2 cellular contexts compared by ENCODE assay signal in genomic region chr3:173397161-173398110, GRCh38.
A peak's percentile ranks its signal among the peaks of the same experiment; 100 is the strongest.
TF ChIP-seq lines count a peak whose summit lies in the region.

NLGN1 (plus strand) TSS chr3:173397744.

TF ChIP-seq in Ishikawa, 13 proteins besides CTCF, POLR2A, EP300 and RAD21 (continued from another document):
- TF ChIP-seq ZBTB7A (IDR thresholded peaks at IDR 0.05; ENCODE audit: low read depth) (0 out of 2 replicates have a peak, but pooled peaks have one; percentile 51), USF1 (IDR thresholded peaks at IDR 0.05) (no peak), TCF12 (IDR thresholded peaks at IDR 0.05; ENCODE audit: low read depth) (peak; percentile 39; the same call in 1 of the 2 replicates), NFIC (IDR thresholded peaks at IDR 0.05) (no peak), FOXM1 (IDR thresholded peaks at IDR 0.05; ENCODE audit: borderline replicate concordance, low read depth) (no peak), YY1 (IDR thresholded peaks at IDR 0.05; ENCODE audit: low read depth) (0 out of 2 replicates have a peak, but pooled peaks have one; percentile 8), TAF1 (IDR thresholded peaks at IDR 0.05; ENCODE audit: low read depth) (no peak)
- TF ChIP-seq, protein P1, sequence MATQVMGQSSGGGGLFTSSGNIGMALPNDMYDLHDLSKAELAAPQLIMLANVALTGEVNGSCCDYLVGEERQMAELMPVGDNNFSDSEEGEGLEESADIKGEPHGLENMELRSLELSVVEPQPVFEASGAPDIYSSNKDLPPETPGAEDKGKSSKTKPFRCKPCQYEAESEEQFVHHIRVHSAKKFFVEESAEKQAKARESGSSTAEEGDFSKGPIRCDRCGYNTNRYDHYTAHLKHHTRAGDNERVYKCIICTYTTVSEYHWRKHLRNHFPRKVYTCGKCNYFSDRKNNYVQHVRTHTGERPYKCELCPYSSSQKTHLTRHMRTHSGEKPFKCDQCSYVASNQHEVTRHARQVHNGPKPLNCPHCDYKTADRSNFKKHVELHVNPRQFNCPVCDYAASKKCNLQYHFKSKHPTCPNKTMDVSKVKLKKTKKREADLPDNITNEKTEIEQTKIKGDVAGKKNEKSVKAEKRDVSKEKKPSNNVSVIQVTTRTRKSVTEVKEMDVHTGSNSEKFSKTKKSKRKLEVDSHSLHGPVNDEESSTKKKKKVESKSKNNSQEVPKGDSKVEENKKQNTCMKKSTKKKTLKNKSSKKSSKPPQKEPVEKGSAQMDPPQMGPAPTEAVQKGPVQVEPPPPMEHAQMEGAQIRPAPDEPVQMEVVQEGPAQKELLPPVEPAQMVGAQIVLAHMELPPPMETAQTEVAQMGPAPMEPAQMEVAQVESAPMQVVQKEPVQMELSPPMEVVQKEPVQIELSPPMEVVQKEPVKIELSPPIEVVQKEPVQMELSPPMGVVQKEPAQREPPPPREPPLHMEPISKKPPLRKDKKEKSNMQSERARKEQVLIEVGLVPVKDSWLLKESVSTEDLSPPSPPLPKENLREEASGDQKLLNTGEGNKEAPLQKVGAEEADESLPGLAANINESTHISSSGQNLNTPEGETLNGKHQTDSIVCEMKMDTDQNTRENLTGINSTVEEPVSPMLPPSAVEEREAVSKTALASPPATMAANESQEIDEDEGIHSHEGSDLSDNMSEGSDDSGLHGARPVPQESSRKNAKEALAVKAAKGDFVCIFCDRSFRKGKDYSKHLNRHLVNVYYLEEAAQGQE (IDR thresholded peaks at IDR 0.05; ENCODE audit: low read depth), result no peak

TF ChIP-seq in H1, 55 proteins besides CTCF, POLR2A, EP300 and RAD21 (continues in another document):
- no peak for TF ChIP-seq CBX8 (IDR thresholded peaks at IDR 0.05; ENCODE audit: borderline replicate concordance, low read depth, low read length)
- TF ChIP-seq BACH1 (IDR thresholded peaks at IDR 0.05; ENCODE audit: low read length), result 0 out of 2 replicates have a peak, but pooled peaks have one; percentile 19
- no peak for TF ChIP-seq POU5F1 (IDR thresholded peaks at IDR 0.05; ENCODE audit: low read depth, low read length)
- TF ChIP-seq CEBPB (IDR thresholded peaks at IDR 0.05; ENCODE audit: low read depth, low read length), result no peak
- TF ChIP-seq, protein P2, sequence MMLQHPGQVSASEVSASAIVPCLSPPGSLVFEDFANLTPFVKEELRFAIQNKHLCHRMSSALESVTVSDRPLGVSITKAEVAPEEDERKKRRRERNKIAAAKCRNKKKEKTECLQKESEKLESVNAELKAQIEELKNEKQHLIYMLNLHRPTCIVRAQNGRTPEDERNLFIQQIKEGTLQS (IDR thresholded peaks at IDR 0.05; ENCODE audit: insufficient read depth, low read depth, low read length), result no peak
- TF ChIP-seq YY1 (IDR thresholded peaks at IDR 0.05; ENCODE audit: low read depth, low read length), result no peak
- no peak for TF ChIP-seq SIX5 (IDR thresholded peaks at IDR 0.05; ENCODE audit: low read depth, low read length)
- peak; percentile 58; the same call in 1 of the 2 replicates for TF ChIP-seq PHF8 (conservative IDR thresholded peaks at IDR 0.05; ENCODE audit: low read depth, low read length)
- TF ChIP-seq SUZ12 (IDR thresholded peaks at IDR 0.05; ENCODE audit: low read length), result peak; percentile 51; the same call in 1 of the 2 replicates
- TF ChIP-seq BCL11A (IDR thresholded peaks at IDR 0.05; ENCODE audit: low read depth in 2 of 2, low read length in 2 of 2), result no peak
- TF ChIP-seq TAF7 (optimal IDR thresholded peaks at IDR 0.05; ENCODE audit: borderline replicate concordance, low read depth, low read length), result no peak
- peak; percentile 30; the same call in 1 of the 2 replicates for TF ChIP-seq KDM1A (IDR thresholded peaks at IDR 0.05; ENCODE audit: borderline replicate concordance, low read length)
- no peak for TF ChIP-seq TEAD4 (IDR thresholded peaks at IDR 0.05; ENCODE audit: low read depth, low read length)
- TF ChIP-seq FOSL1 (IDR thresholded peaks at IDR 0.05; ENCODE audit: insufficient read depth, low read depth, low read length), result no peak
- peak; percentile 11 to 45; a peak in 1 of 4 replicates for TF ChIP-seq HDAC2 (IDR thresholded peaks at IDR 0.05; ENCODE audit: borderline replicate concordance in 1 of 2, low read depth in 2 of 2, low read length in 2 of 2)
- TF ChIP-seq SP1 (IDR thresholded peaks at IDR 0.05; ENCODE audit: low read depth, low read length), result no peak
- no peak for TF ChIP-seq NANOG (IDR thresholded peaks at IDR 0.05; ENCODE audit: insufficient read depth, low read depth, low read length, poor library complexity, severe bottlenecking)
- no peak for TF ChIP-seq KDM5A (IDR thresholded peaks at IDR 0.05; ENCODE audit: low read length)
- TF ChIP-seq TBP (IDR thresholded peaks at IDR 0.05; ENCODE audit: low read depth, low read length), result peak; percentile 70; the same call in 1 of the 2 replicates
- TF ChIP-seq JUN (IDR thresholded peaks at IDR 0.05; ENCODE audit: low read depth, low read length), result no peak
- no peak for TF ChIP-seq SP4 (IDR thresholded peaks at IDR 0.05; ENCODE audit: low read length)
- peak; percentile 89 for TF ChIP-seq RBBP5 (IDR thresholded peaks at IDR 0.05; ENCODE audit: borderline replicate concordance, low read depth, low read length)
- TF ChIP-seq USF2 (IDR thresholded peaks at IDR 0.05; ENCODE audit: low read length), result no peak
- TF ChIP-seq NRF1 (IDR thresholded peaks at IDR 0.05; ENCODE audit: low read depth, low read length), result no peak
- no peak for TF ChIP-seq RNF2 (IDR thresholded peaks at IDR 0.05; ENCODE audit: borderline replicate concordance, low read depth, low read length, missing control alignments, poor library complexity, severe bottlenecking)
- TF ChIP-seq, protein P3, sequence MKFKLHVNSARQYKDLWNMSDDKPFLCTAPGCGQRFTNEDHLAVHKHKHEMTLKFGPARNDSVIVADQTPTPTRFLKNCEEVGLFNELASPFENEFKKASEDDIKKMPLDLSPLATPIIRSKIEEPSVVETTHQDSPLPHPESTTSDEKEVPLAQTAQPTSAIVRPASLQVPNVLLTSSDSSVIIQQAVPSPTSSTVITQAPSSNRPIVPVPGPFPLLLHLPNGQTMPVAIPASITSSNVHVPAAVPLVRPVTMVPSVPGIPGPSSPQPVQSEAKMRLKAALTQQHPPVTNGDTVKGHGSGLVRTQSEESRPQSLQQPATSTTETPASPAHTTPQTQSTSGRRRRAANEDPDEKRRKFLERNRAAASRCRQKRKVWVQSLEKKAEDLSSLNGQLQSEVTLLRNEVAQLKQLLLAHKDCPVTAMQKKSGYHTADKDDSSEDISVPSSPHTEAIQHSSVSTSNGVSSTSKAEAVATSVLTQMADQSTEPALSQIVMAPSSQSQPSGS (IDR thresholded peaks at IDR 0.05; ENCODE audit: low read length), result no peak
- TF ChIP-seq TCF12 (IDR thresholded peaks at IDR 0.05; ENCODE audit: low read depth, low read length), result no peak
- peak; percentile 88 for TF ChIP-seq KDM4A (IDR thresholded peaks at IDR 0.05; ENCODE audit: low read depth, low read length, severe bottlenecking)
- TF ChIP-seq SRF (IDR thresholded peaks at IDR 0.05; ENCODE audit: low read depth, low read length), result no peak
- TF ChIP-seq CBX5 (IDR thresholded peaks at IDR 0.05; ENCODE audit: low read depth, low read length), result no peak
- no peak for TF ChIP-seq SP2 (IDR thresholded peaks at IDR 0.05; ENCODE audit: low read length)
- no peak for TF ChIP-seq CHD2 (IDR thresholded peaks at IDR 0.05; ENCODE audit: low read length)
- TF ChIP-seq SIN3A (conservative IDR thresholded peaks at IDR 0.05 in 1 of 2, IDR thresholded peaks at IDR 0.05 in 1 of 2; ENCODE audit: low read depth in 1 of 2, low read length in 2 of 2), result peak in 1 of 2 experiments; percentile 85; a peak in 2 of 4 replicates
- no peak for TF ChIP-seq BRCA1 (IDR thresholded peaks at IDR 0.05; ENCODE audit: low read depth, low read length)
- peak; percentile 99 for TF ChIP-seq ASH2L (IDR thresholded peaks at IDR 0.05; ENCODE audit: low read length)
- TF ChIP-seq, protein P4, sequence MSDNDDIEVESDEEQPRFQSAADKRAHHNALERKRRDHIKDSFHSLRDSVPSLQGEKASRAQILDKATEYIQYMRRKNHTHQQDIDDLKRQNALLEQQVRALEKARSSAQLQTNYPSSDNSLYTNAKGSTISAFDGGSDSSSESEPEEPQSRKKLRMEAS (IDR thresholded peaks at IDR 0.05), result peak; percentile 17; the same call in 1 of the 2 replicates
- TF ChIP-seq, protein P5, sequence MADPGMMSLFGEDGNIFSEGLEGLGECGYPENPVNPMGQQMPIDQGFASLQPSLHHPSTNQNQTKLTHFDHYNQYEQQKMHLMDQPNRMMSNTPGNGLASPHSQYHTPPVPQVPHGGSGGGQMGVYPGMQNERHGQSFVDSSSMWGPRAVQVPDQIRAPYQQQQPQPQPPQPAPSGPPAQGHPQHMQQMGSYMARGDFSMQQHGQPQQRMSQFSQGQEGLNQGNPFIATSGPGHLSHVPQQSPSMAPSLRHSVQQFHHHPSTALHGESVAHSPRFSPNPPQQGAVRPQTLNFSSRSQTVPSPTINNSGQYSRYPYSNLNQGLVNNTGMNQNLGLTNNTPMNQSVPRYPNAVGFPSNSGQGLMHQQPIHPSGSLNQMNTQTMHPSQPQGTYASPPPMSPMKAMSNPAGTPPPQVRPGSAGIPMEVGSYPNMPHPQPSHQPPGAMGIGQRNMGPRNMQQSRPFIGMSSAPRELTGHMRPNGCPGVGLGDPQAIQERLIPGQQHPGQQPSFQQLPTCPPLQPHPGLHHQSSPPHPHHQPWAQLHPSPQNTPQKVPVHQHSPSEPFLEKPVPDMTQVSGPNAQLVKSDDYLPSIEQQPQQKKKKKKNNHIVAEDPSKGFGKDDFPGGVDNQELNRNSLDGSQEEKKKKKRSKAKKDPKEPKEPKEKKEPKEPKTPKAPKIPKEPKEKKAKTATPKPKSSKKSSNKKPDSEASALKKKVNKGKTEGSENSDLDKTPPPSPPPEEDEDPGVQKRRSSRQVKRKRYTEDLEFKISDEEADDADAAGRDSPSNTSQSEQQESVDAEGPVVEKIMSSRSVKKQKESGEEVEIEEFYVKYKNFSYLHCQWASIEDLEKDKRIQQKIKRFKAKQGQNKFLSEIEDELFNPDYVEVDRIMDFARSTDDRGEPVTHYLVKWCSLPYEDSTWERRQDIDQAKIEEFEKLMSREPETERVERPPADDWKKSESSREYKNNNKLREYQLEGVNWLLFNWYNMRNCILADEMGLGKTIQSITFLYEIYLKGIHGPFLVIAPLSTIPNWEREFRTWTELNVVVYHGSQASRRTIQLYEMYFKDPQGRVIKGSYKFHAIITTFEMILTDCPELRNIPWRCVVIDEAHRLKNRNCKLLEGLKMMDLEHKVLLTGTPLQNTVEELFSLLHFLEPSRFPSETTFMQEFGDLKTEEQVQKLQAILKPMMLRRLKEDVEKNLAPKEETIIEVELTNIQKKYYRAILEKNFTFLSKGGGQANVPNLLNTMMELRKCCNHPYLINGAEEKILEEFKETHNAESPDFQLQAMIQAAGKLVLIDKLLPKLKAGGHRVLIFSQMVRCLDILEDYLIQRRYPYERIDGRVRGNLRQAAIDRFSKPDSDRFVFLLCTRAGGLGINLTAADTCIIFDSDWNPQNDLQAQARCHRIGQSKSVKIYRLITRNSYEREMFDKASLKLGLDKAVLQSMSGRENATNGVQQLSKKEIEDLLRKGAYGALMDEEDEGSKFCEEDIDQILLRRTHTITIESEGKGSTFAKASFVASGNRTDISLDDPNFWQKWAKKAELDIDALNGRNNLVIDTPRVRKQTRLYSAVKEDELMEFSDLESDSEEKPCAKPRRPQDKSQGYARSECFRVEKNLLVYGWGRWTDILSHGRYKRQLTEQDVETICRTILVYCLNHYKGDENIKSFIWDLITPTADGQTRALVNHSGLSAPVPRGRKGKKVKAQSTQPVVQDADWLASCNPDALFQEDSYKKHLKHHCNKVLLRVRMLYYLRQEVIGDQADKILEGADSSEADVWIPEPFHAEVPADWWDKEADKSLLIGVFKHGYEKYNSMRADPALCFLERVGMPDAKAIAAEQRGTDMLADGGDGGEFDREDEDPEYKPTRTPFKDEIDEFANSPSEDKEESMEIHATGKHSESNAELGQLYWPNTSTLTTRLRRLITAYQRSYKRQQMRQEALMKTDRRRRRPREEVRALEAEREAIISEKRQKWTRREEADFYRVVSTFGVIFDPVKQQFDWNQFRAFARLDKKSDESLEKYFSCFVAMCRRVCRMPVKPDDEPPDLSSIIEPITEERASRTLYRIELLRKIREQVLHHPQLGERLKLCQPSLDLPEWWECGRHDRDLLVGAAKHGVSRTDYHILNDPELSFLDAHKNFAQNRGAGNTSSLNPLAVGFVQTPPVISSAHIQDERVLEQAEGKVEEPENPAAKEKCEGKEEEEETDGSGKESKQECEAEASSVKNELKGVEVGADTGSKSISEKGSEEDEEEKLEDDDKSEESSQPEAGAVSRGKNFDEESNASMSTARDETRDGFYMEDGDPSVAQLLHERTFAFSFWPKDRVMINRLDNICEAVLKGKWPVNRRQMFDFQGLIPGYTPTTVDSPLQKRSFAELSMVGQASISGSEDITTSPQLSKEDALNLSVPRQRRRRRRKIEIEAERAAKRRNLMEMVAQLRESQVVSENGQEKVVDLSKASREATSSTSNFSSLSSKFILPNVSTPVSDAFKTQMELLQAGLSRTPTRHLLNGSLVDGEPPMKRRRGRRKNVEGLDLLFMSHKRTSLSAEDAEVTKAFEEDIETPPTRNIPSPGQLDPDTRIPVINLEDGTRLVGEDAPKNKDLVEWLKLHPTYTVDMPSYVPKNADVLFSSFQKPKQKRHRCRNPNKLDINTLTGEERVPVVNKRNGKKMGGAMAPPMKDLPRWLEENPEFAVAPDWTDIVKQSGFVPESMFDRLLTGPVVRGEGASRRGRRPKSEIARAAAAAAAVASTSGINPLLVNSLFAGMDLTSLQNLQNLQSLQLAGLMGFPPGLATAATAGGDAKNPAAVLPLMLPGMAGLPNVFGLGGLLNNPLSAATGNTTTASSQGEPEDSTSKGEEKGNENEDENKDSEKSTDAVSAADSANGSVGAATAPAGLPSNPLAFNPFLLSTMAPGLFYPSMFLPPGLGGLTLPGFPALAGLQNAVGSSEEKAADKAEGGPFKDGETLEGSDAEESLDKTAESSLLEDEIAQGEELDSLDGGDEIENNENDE (IDR thresholded peaks at IDR 0.05; ENCODE audit: insufficient replicate concordance, low read length), result no peak
- TF ChIP-seq EZH2 (IDR thresholded peaks at IDR 0.05; ENCODE audit: low read depth, low read length, severe bottlenecking), result no peak
- no peak for TF ChIP-seq GTF2F1 (IDR thresholded peaks at IDR 0.05; ENCODE audit: borderline replicate concordance, low read depth, low read length)
- no peak for TF ChIP-seq SIRT6 (IDR thresholded peaks at IDR 0.05; ENCODE audit: low read length)
- TF ChIP-seq TAF1 (IDR thresholded peaks at IDR 0.05; ENCODE audit: low read depth, low read length), result no peak
- TF ChIP-seq RXRA (IDR thresholded peaks at IDR 0.05; ENCODE audit: insufficient read depth, low read depth, low read length), result no peak
- no peak for TF ChIP-seq POLR2AphosphoS5 (IDR thresholded peaks at IDR 0.05; ENCODE audit: low read depth, low read length)
- no peak for TF ChIP-seq HDAC6 (IDR thresholded peaks at IDR 0.05; ENCODE audit: low read depth, low read length)
- TF ChIP-seq SAP30 (IDR thresholded peaks at IDR 0.05; ENCODE audit: insufficient read depth, insufficient replicate concordance, low read length), result no peak
- no peak for TF ChIP-seq JUND (IDR thresholded peaks at IDR 0.05; ENCODE audit: low read length)
- no peak for TF ChIP-seq ZNF274 (IDR thresholded peaks at IDR 0.05; ENCODE audit: borderline replicate concordance, extremely low read depth, low read length)
- no peak for TF ChIP-seq CHD1 (IDR thresholded peaks at IDR 0.05; ENCODE audit: low read depth, low read length)
- no peak for TF ChIP-seq EGR1 (IDR thresholded peaks at IDR 0.05; ENCODE audit: borderline replicate concordance, low read depth, low read length)
